ENCODE assay signal across 25 cellular contexts in the genomic region with DNA sequence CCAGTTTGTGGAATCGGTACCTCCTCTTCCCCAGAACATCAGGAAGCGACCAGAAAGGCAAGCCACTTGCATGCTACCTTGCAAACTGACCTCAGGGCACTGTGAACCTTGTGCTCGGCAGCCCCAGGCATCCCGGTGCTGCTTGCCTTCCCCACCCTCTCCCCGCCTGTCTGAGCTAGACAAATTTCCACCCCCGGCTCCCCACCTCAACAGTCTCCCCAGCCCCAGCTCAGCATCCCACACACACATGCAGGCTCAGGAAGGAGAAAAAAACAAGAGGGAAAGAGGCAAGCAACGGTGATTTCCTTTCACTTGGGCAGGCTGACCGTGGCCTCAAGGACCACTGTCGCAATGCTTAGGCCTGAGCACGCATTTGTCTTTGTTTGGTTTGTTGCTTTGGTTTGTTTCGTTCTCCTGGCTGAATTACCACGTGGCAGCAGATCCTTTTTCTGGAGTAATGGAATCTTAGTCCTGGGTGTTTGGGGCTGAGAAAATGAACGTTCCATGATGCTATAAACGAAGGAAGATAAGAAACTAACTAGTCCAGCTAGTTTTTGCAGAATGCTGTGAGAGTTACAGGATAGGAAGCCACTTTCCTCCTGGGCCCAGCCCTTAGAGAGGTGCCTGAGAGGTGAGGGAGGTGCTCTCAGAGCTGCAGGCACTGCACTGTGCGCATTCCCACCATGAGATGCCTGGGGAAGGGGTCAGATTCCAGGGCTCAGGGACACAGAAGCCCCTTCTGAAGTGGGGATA. TPM values are rescaled to one million over a fixed set of nuclear protein-coding genes. Genes with fewer than 3 reads are reported as not detected.
DNase-seq lines count a peak whose midpoint lies in the region; ATAC-seq and TF ChIP-seq lines count a peak whose summit lies in the region.
"Had no signal": no experiment of that assay in that cellular context is flagged by ENCODE, and none has a peak within 500 bp of the region (broad histone marks: within the 10 kb centered on the region; RNA-seq: fewer than 3 reads in every experiment).

No MANE protein-coding gene starts in this region.

- H3K9me3 ChIP-seq in HUES48 (ENCODE audit: control insufficient read depth, insufficient read depth, low read length) (no peaks in the 10 kb centered on the region), mammary epithelial cell (replicated peaks; ENCODE audit: insufficient read depth, low read length) (no peaks in the 10 kb centered on the region), smooth muscle cell (replicated peaks; ENCODE audit: low read depth) (peaks cover 5% of the 10 kb centered on the region), ascending aorta (no peaks in the 10 kb centered on the region)
- H3K9me3 ChIP-seq: pancreas had no signal

- in situ Hi-C loops in mammary epithelial cell (cut with MboI; ENCODE audit: low sequenced_read_pairs in 2 of 2), result no loop called here

- H2AFZ ChIP-seq in mammary epithelial cell (ENCODE audit: low read depth, low read length) (peak overlapping the region; percentile 31), smooth muscle cell (ENCODE audit: low read depth) (peak overlapping the region; percentile 85)

- DNase-seq in mammary epithelial cell (no peak), mesendoderm (no peak), smooth muscle cell (lab: John Stamatoyannopoulos, UW; ENCODE audit: unreplicated experiment) (no peak), iPS-NIHi11 (ENCODE audit: low spot score) (no peak), ascending aorta (ENCODE audit: low spot score in 2 of 2) (no peak), amniotic stem cell (lab: John Stamatoyannopoulos, UW) (no peak)
- DNase-seq: activated CD4-positive, alpha-beta T cell treated with anti-CD3 and anti-CD28 coated beads for 36 hours; activated naive CD4-positive, alpha-beta T cell treated with anti-CD3 and anti-CD28 coated beads for 36 hours; activated T-cell treated with anti-CD3 and anti-CD28 coated beads, Interleukin-2, amount 50 U/mL, for 48 hours; anterior cingulate cortex; CD4-positive, alpha-beta T cell; cerebellar nuclear complex; DMS153; erythroblast; foreskin fibroblast; hippocampal formation; NCI-H187; NCI-H774; pancreas; SIG-M5 had no signal

- 33% methylated on average over 11 of the region's 15 CpGs for WGBS in mammary epithelial cell (ENCODE audit: low coverage, missing lambda C conversion rate)
- WGBS in mesendoderm (ENCODE audit: extremely low coverage, insufficient coverage, low lambda C conversion rate), result no CpG with 5 or more reads among the region's 15 CpGs
- 35% methylated on average over 15 of the region's 15 CpGs for WGBS in smooth muscle cell (ENCODE audit: low lambda C conversion rate)

- H3K23ac ChIP-seq in mesendoderm (ENCODE audit: low read length), result no peak overlapping the region

- H3K36me3 ChIP-seq in HUES48 (ENCODE audit: control insufficient read depth, insufficient read depth, low read length) (no peaks in the 10 kb centered on the region), mammary epithelial cell (ENCODE audit: insufficient read depth, low read length) (no peaks in the 10 kb centered on the region), mesendoderm (ENCODE audit: control insufficient read depth, insufficient read depth, low read length) (no peaks in the 10 kb centered on the region), smooth muscle cell (ENCODE audit: low read depth) (no peaks in the 10 kb centered on the region), ascending aorta (no peaks in the 10 kb centered on the region)
- H3K36me3 ChIP-seq: pancreas had no signal

- H3K27me3 ChIP-seq in HUES48 (ENCODE audit: control insufficient read depth, insufficient read depth, low read length) (no peaks in the 10 kb centered on the region), mammary epithelial cell (ENCODE audit: insufficient read depth, low read length) (no peaks in the 10 kb centered on the region), mesendoderm (ENCODE audit: insufficient read depth, low read length, poor library complexity) (no peaks in the 10 kb centered on the region), smooth muscle cell (ENCODE audit: low read depth) (no peaks in the 10 kb centered on the region), ascending aorta (no peaks in the 10 kb centered on the region)
- H3K27me3 ChIP-seq: pancreas had no signal

- H3K79me1 ChIP-seq in mesendoderm (ENCODE audit: low read length), result peaks cover 6% of the 10 kb centered on the region

- H3K79me2 ChIP-seq in mammary epithelial cell (ENCODE audit: insufficient read depth, low read length), result peaks cover 73% of the 10 kb centered on the region
- no peaks in the 10 kb centered on the region for H3K79me2 ChIP-seq in mesendoderm (ENCODE audit: control insufficient read depth, insufficient read depth, low read length)
- peaks cover 7% of the 10 kb centered on the region for H3K79me2 ChIP-seq in smooth muscle cell (ENCODE audit: low read depth)

- H4K5ac ChIP-seq in mesendoderm (ENCODE audit: low read length), result no peak overlapping the region

- intact Hi-C loops in mammary epithelial cell (cut with micrococcal nuclease), result no loop called here
- intact Hi-C loops in ascending aorta (cut with DNase I), result no loop called here

- no peak for ATAC-seq in GM18870 (IDR thresholded peaks at IDR 0.05; ENCODE audit: unreplicated experiment)
- ATAC-seq: activated CD4-positive, alpha-beta T cell treated with anti-CD3 and anti-CD28 coated beads for 36 hours; HCT116; pancreas had no signal

- H3K4me1 ChIP-seq in HUES48 (ENCODE audit: control insufficient read depth, insufficient read depth, low read length) (peaks cover 44% of the 10 kb centered on the region), mammary epithelial cell (ENCODE audit: insufficient read depth, low read length) (peaks cover 37% of the 10 kb centered on the region), mesendoderm (ENCODE audit: control insufficient read depth, low read depth, low read length) (peaks cover 14% of the 10 kb centered on the region), smooth muscle cell (ENCODE audit: low read depth) (peaks cover 62% of the 10 kb centered on the region), ascending aorta (no peaks in the 10 kb centered on the region)
- H3K4me1 ChIP-seq: pancreas had no signal

- H3K56ac ChIP-seq in mesendoderm (ENCODE audit: low read length), result peak overlapping the region; percentile 71

- no TSS peak for BruUV-seq in mammary epithelial cell (replicated peaks; lab: Mats Ljungman, UMichigan)

- CTCF ChIA-PET in mammary epithelial cell (lab: Charles Lee; ENCODE audit: low non-redundant PET), result no interaction called here

- no peak overlapping the region for H3K18ac ChIP-seq in mesendoderm (ENCODE audit: low read length)

- TF ChIP-seq CTCF in mammary epithelial cell (conservative IDR thresholded peaks at IDR 0.05 in 1 of 2, IDR thresholded peaks at IDR 0.05 in 1 of 2; ENCODE audit: extremely low read depth in 1 of 2, insufficient read depth in 1 of 2, low read depth in 1 of 2, low read length in 2 of 2) (no peak), smooth muscle cell (IDR thresholded peaks at IDR 0.05; ENCODE audit: borderline replicate concordance, insufficient read depth, poor library complexity, severe bottlenecking) (no peak), ascending aorta (IDR thresholded peaks at IDR 0.05) (no peak)

- no peak overlapping the region for H3K9ac ChIP-seq in HUES48 (ENCODE audit: low read depth, low read length)
- H3K9ac ChIP-seq in mammary epithelial cell (ENCODE audit: insufficient read depth, low read length), result no peak overlapping the region
- peak overlapping the region; percentile 2 for H3K9ac ChIP-seq in mesendoderm (ENCODE audit: low read length)
- H3K9ac ChIP-seq in smooth muscle cell (ENCODE audit: low read depth), result no peak overlapping the region
- H3K9ac ChIP-seq: KMS-11 had no signal

- no peak overlapping the region for H4K8ac ChIP-seq in mesendoderm (ENCODE audit: low read depth, low read length)

- H3K27ac ChIP-seq in HUES48 (ENCODE audit: low read depth, low read length) (peak overlapping the region; percentile 3), mammary epithelial cell (ENCODE audit: insufficient read depth, low read depth, low read length) (no peak overlapping the region), mesendoderm (ENCODE audit: low read depth, low read length) (no peak overlapping the region), smooth muscle cell (ENCODE audit: low read depth) (peak overlapping the region; percentile 70), ascending aorta (no peak overlapping the region)
- H3K27ac ChIP-seq: KMS-11, pancreas had no signal

- no peak overlapping the region for H2BK5ac ChIP-seq in mesendoderm (ENCODE audit: low read length)

- no peak overlapping the region for H3K4me3 ChIP-seq in HUES48 (ENCODE audit: low read depth, low read length)
- no peak overlapping the region for H3K4me3 ChIP-seq in mammary epithelial cell (replicated peaks in 1 of 3; ENCODE audit: insufficient read depth in 1 of 3, low read depth in 2 of 3, low read length in 3 of 3)
- no peak overlapping the region for H3K4me3 ChIP-seq in mesendoderm (ENCODE audit: low read length)
- no peak overlapping the region for H3K4me3 ChIP-seq in smooth muscle cell
- H3K4me3 ChIP-seq in ascending aorta, result no peak overlapping the region
- H3K4me3 ChIP-seq: lung, pancreas had no signal

- H3K4me2 ChIP-seq in mammary epithelial cell (ENCODE audit: insufficient read depth, low read depth, low read length) (peak overlapping the region; percentile 1), mesendoderm (ENCODE audit: low read length) (no peak overlapping the region), smooth muscle cell (peak overlapping the region; percentile 41)
- H3K4me2 ChIP-seq: KMS-11 had no signal

- H3F3A ChIP-seq in smooth muscle cell (ENCODE audit: low read depth), result peaks cover 11% of the 10 kb centered on the region

- H2BK120ac ChIP-seq in mesendoderm (ENCODE audit: low read depth, low read length), result no peak overlapping the region

- no peak overlapping the region for H3K4ac ChIP-seq in mesendoderm (ENCODE audit: low read depth, low read length)

- H2AK5ac ChIP-seq in mesendoderm (ENCODE audit: low read length), result no peak overlapping the region

- dilution Hi-C loops in mammary epithelial cell (cut with HindIII; ENCODE audit: low sequenced_read_pairs), result no loop called here

- H4K20me1 ChIP-seq in mammary epithelial cell (ENCODE audit: insufficient read depth, low read length) (no peaks in the 10 kb centered on the region), smooth muscle cell (ENCODE audit: low read depth) (no peaks in the 10 kb centered on the region)

- no peak overlapping the region for H2BK15ac ChIP-seq in mesendoderm (replicated peaks; ENCODE audit: low read depth)

RNA-seq across cellular contexts. Expression of a gene that starts 27.9 kb away (rescaled TPM):
- 10 to 100 TPM; 31.5 to 64.2 TPM for total RNA-seq in mammary epithelial cell
- 6.3 TPM for polyA plus RNA-seq in mammary epithelial cell
- polyA minus RNA-seq in mammary epithelial cell, result 15.6 TPM
- polyA plus RNA-seq in mesendoderm (2013, experiment 1 of 2), result 1.1 TPM
- 1.3 TPM for polyA plus RNA-seq in mesendoderm (2013, experiment 2 of 2)
- 6.5 and 7.5 TPM in 2 replicates for total RNA-seq in smooth muscle cell
- polyA plus RNA-seq in smooth muscle cell, result 4.6 and 5.7 TPM in 2 replicates
- total RNA-seq in ascending aorta, result 8.1 TPM

Comparison
In these comparisons a context has a peak if more than half of its experiments do, and no peak if none do; other contexts are left out.
1. H3K27ac ChIP-seq: peak in HUES48 (single experiment) and smooth muscle cell (single experiment); none in mammary epithelial cell (single experiment), mesendoderm (single experiment) and ascending aorta (0 of 2).